ENCODE assay signal across 23 cellular contexts in the genomic region with DNA sequence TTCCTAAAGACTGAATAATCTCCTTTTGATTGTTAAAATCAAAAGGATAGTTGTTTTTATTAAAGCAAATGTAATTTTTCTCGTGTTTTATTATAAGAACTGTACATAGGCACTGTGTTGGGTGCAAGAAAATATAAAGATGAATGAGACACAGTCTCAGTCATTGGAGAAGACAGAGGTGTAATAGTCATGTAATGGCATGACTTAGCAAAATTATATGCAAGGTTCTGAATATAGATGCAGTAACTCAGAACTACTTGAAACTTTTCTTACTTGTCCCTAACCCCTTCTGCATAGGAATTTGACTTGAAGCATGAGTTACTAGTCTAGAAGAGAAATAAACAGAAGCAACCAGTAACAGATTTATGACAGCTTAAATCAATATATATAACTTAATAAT. TPM values are rescaled to one million over a fixed set of nuclear protein-coding genes. Genes with fewer than 3 reads are reported as not detected.
DNase-seq lines count a peak whose midpoint lies in the region; ATAC-seq, FAIRE-seq and TF ChIP-seq lines count a peak whose summit lies in the region.
"Had no signal": no experiment of that assay in that cellular context is flagged by ENCODE, and none has a peak within 500 bp of the region (broad histone marks: within the 10 kb centered on the region; RNA-seq: fewer than 3 reads in every experiment).

No MANE protein-coding gene starts in this region.

- no peak overlapping the region for H3K4me3 Mint-ChIP-seq in activated T-cell treated with anti-CD3 and anti-CD28 coated beads, Interleukin-2, amount 50 U/mL, for 72 hours
- H3K4me3 Mint-ChIP-seq in activated naive CD8-positive, alpha-beta T cell treated with anti-CD3 and anti-CD28 coated beads, Interleukin-2, amount 50 U/mL, for 24 hours, result no peak overlapping the region

- intact Hi-C loops in vagina (cut with DNase I), result no loop called here

- H3K27ac Mint-ChIP-seq in activated T-cell treated with anti-CD3 and anti-CD28 coated beads, Interleukin-2, amount 50 U/mL, for 72 hours, result peak overlapping the region; percentile 89
- peak overlapping the region; percentile 72 for H3K27ac Mint-ChIP-seq in activated naive CD8-positive, alpha-beta T cell treated with anti-CD3 and anti-CD28 coated beads, Interleukin-2, amount 50 U/mL, for 24 hours

- H3K27me3 ChIP-seq in neutrophil (no peaks in the 10 kb centered on the region), vagina (no peaks in the 10 kb centered on the region)
- H3K27me3 ChIP-seq: MG63, Peyer's patch had no signal

- H3K9me3 ChIP-seq in neutrophil, result no peaks in the 10 kb centered on the region
- H3K9me3 ChIP-seq in vagina, result no peaks in the 10 kb centered on the region
- H3K9me3 ChIP-seq: MG63, Peyer's patch had no signal

- no peaks in the 10 kb centered on the region for H3K27me3 Mint-ChIP-seq in activated T-cell treated with anti-CD3 and anti-CD28 coated beads, Interleukin-2, amount 50 U/mL, for 72 hours (ENCODE audit: low read depth)
- no peaks in the 10 kb centered on the region for H3K27me3 Mint-ChIP-seq in activated naive CD8-positive, alpha-beta T cell treated with anti-CD3 and anti-CD28 coated beads, Interleukin-2, amount 50 U/mL, for 24 hours

- ATAC-seq in activated T-cell treated with anti-CD3 and anti-CD28 coated beads, Interleukin-2, amount 50 U/mL, for 72 hours (replicated peaks in 1 of 2), result no peak
- ATAC-seq in activated naive CD8-positive, alpha-beta T cell treated with anti-CD3 and anti-CD28 coated beads, Interleukin-2, amount 50 U/mL, for 24 hours, result no peak
- no peak for ATAC-seq in GM18520 (IDR thresholded peaks at IDR 0.05; ENCODE audit: unreplicated experiment)
- ATAC-seq: GM12878, Right ventricle myocardium inferior had no signal

- FAIRE-seq in D721Med (lab: Jason Lieb, UNC), result peak; percentile 35
- FAIRE-seq: A204.1, GM12878, GM18507, H1 had no signal

- no peaks in the 10 kb centered on the region for H3K9me3 Mint-ChIP-seq in activated T-cell treated with anti-CD3 and anti-CD28 coated beads, Interleukin-2, amount 50 U/mL, for 72 hours
- H3K9me3 Mint-ChIP-seq in activated naive CD8-positive, alpha-beta T cell treated with anti-CD3 and anti-CD28 coated beads, Interleukin-2, amount 50 U/mL, for 24 hours, result no peaks in the 10 kb centered on the region

- H3K4me1 ChIP-seq in neutrophil (ENCODE audit: control insufficient read depth in 1 of 2, insufficient read depth in 1 of 2, low read depth in 1 of 2, low read length in 1 of 2) (peaks cover 32 to 33% of the 10 kb centered on the region in 2 experiments), vagina (peaks cover 26% of the 10 kb centered on the region)
- H3K4me1 ChIP-seq: Peyer's patch had no signal

- DNase-seq in activated T-cell treated with anti-CD3 and anti-CD28 coated beads, Interleukin-2, amount 50 U/mL, for 72 hours, result no peak
- no peak for DNase-seq in activated T-cell treated with anti-CD3 and anti-CD28 coated beads, Interleukin-2, amount 50 U/mL, for 48 hours
- DNase-seq in D721Med (ENCODE audit: insufficient read length, low spot score), result no peak
- no peak for DNase-seq in activated naive CD8-positive, alpha-beta T cell treated with anti-CD3 and anti-CD28 coated beads, Interleukin-2, amount 50 U/mL, for 24 hours
- no peak for DNase-seq in SW480 (ENCODE audit: low spot score)
- DNase-seq in vagina (ENCODE audit: extremely low spot score in 2 of 2), result no peak
- DNase-seq: C1 segment of cervical spinal cord, DMS 273 treated with DMSO at 0.1 percent for 48 hours, GDM1, Karpas-422, MG63, NCI-H1092, NCI-H146, NCI-H2081, NCI-H510A treated with DMSO at 0.1 percent for 48 hours, Peyer's patch had no signal

- TF ChIP-seq POLR2A in vagina (IDR thresholded peaks at IDR 0.05), result no peak

- H3K4me3 ChIP-seq in neutrophil (ENCODE audit: low read depth in 1 of 2, low read length in 1 of 2) (no peak overlapping the region), vagina (no peak overlapping the region)
- H3K4me3 ChIP-seq: GM12878, MG63, Peyer's patch had no signal

- peaks cover 12 to 39% of the 10 kb centered on the region in 2 donors for H3K36me3 Mint-ChIP-seq in activated T-cell treated with anti-CD3 and anti-CD28 coated beads, Interleukin-2, amount 50 U/mL, for 72 hours (ENCODE audit: insufficient read depth in 2 of 2)
- peaks cover 56% of the 10 kb centered on the region for H3K36me3 Mint-ChIP-seq in activated naive CD8-positive, alpha-beta T cell treated with anti-CD3 and anti-CD28 coated beads, Interleukin-2, amount 50 U/mL, for 24 hours (ENCODE audit: low read depth)

- H3K36me3 ChIP-seq in neutrophil (peaks cover 69% of the 10 kb centered on the region), vagina (peaks cover 0 to 58% of the 10 kb centered on the region in 2 donors)

- peaks cover 19% of the 10 kb centered on the region for H3K4me1 Mint-ChIP-seq in activated T-cell treated with anti-CD3 and anti-CD28 coated beads, Interleukin-2, amount 50 U/mL, for 72 hours (ENCODE audit: low read depth)
- H3K4me1 Mint-ChIP-seq in activated naive CD8-positive, alpha-beta T cell treated with anti-CD3 and anti-CD28 coated beads, Interleukin-2, amount 50 U/mL, for 24 hours, result peaks cover 13% of the 10 kb centered on the region

- TF ChIP-seq CTCF in D721Med (IDR thresholded peaks at IDR 0.05; ENCODE audit: insufficient read depth, missing control alignments), result no peak
- no peak for TF ChIP-seq CTCF in neutrophil (IDR thresholded peaks at IDR 0.05)
- TF ChIP-seq CTCF in vagina (IDR thresholded peaks at IDR 0.05), result no peak

- H3K27ac ChIP-seq in neutrophil (peak overlapping the region; percentile 54), vagina (no peak overlapping the region)
- H3K27ac ChIP-seq: Peyer's patch had no signal

RNA-seq across cellular contexts. Expression of gene WTAP, which starts 14.9 kb away (rescaled TPM):
- total RNA-seq in activated T-cell treated with anti-CD3 and anti-CD28 coated beads, Interleukin-2, amount 50 U/mL, for 72 hours, result 100 to 1,000 TPM; 108 to 109 TPM
- 85.0 TPM for total RNA-seq in vagina

RNA-seq across cellular contexts. Expression of gene ACAT2, which starts 19.7 kb away (rescaled TPM):
- total RNA-seq in activated T-cell treated with anti-CD3 and anti-CD28 coated beads, Interleukin-2, amount 50 U/mL, for 72 hours, result 10 to 100 TPM; 44.3 to 53.1 TPM
- total RNA-seq in vagina, result 11.3 TPM

RNA-seq across cellular contexts. Expression of gene TCP1, which starts 47.2 kb away (rescaled TPM):
- total RNA-seq in activated T-cell treated with anti-CD3 and anti-CD28 coated beads, Interleukin-2, amount 50 U/mL, for 72 hours, result 100 to 1,000 TPM; 267 to 291 TPM
- 80.8 TPM for total RNA-seq in vagina

RNA-seq across cellular contexts. Expression of gene MRPL18, which starts 48.1 kb away (rescaled TPM):
- 10 to 100 TPM; 58.5 to 60.5 TPM for total RNA-seq in activated T-cell treated with anti-CD3 and anti-CD28 coated beads, Interleukin-2, amount 50 U/mL, for 72 hours
- 58.7 TPM for total RNA-seq in vagina

RNA-seq across cellular contexts. Expression of gene SOD2, which starts 49.1 kb away (rescaled TPM):
- total RNA-seq in activated T-cell treated with anti-CD3 and anti-CD28 coated beads, Interleukin-2, amount 50 U/mL, for 72 hours, result 10 to 100 TPM; 66.8 to 75.9 TPM
- 597 TPM for total RNA-seq in vagina
